ENCODE assay signal across 1 cellular context in genomic region chr6:85674604-85675003, GRCh38.
TF ChIP-seq lines count a peak whose summit lies in the region.

No MANE protein-coding gene starts in this region.

TF ChIP-seq in GM23338, 12 proteins besides CTCF, POLR2A, EP300 and RAD21 (continued from another document):
- TF ChIP-seq, protein P1, sequence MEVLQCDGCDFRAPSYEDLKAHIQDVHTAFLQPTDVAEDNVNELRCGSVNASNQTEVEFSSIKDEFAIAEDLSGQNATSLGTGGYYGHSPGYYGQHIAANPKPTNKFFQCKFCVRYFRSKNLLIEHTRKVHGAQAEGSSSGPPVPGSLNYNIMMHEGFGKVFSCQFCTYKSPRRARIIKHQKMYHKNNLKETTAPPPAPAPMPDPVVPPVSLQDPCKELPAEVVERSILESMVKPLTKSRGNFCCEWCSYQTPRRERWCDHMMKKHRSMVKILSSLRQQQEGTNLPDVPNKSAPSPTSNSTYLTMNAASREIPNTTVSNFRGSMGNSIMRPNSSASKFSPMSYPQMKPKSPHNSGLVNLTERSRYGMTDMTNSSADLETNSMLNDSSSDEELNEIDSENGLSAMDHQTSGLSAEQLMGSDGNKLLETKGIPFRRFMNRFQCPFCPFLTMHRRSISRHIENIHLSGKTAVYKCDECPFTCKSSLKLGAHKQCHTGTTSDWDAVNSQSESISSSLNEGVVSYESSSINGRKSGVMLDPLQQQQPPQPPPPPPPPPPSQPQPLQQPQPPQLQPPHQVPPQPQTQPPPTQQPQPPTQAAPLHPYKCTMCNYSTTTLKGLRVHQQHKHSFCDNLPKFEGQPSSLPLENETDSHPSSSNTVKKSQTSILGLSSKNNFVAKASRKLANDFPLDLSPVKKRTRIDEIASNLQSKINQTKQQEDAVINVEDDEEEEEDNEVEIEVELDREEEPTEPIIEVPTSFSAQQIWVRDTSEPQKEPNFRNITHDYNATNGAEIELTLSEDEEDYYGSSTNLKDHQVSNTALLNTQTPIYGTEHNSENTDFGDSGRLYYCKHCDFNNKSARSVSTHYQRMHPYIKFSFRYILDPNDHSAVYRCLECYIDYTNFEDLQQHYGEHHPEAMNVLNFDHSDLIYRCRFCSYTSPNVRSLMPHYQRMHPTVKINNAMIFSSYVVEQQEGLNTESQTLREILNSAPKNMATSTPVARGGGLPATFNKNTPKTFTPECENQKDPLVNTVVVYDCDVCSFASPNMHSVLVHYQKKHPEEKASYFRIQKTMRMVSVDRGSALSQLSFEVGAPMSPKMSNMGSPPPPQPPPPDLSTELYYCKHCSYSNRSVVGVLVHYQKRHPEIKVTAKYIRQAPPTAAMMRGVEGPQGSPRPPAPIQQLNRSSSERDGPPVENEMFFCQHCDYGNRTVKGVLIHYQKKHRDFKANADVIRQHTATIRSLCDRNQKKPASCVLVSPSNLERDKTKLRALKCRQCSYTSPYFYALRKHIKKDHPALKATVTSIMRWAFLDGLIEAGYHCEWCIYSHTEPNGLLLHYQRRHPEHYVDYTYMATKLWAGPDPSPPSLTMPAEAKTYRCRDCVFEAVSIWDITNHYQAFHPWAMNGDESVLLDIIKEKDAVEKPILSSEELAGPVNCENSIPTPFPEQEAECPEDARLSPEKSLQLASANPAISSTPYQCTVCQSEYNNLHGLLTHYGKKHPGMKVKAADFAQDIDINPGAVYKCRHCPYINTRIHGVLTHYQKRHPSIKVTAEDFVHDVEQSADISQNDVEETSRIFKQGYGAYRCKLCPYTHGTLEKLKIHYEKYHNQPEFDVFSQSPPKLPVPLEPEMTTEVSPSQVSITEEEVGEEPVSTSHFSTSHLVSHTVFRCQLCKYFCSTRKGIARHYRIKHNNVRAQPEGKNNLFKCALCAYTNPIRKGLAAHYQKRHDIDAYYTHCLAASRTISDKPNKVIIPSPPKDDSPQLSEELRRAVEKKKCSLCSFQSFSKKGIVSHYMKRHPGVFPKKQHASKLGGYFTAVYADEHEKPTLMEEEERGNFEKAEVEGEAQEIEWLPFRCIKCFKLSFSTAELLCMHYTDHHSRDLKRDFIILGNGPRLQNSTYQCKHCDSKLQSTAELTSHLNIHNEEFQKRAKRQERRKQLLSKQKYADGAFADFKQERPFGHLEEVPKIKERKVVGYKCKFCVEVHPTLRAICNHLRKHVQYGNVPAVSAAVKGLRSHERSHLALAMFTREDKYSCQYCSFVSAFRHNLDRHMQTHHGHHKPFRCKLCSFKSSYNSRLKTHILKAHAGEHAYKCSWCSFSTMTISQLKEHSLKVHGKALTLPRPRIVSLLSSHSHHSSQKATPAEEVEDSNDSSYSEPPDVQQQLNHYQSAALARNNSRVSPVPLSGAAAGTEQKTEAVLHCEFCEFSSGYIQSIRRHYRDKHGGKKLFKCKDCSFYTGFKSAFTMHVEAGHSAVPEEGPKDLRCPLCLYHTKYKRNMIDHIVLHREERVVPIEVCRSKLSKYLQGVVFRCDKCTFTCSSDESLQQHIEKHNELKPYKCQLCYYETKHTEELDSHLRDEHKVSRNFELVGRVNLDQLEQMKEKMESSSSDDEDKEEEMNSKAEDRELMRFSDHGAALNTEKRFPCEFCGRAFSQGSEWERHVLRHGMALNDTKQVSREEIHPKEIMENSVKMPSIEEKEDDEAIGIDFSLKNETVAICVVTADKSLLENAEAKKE (CRISPR knock-in tag; IDR thresholded peaks at IDR 0.05), result no peak
- TF ChIP-seq NANOG (IDR thresholded peaks at IDR 0.05; ENCODE audit: borderline replicate concordance), result no peak
- no peak for TF ChIP-seq REST (IDR thresholded peaks at IDR 0.05; ENCODE audit: unreplicated experiment)
- no peak for TF ChIP-seq CREB1 (CRISPR knock-in tag; IDR thresholded peaks at IDR 0.05; ENCODE audit: low read depth)
